In genomic region chr7:91226411-91226810, GRCh38 we compare ENCODE assay signal across 31 cellular contexts.
"Had no signal": no experiment of that assay in that cellular context is flagged by ENCODE, and none has a peak within 500 bp of the region (broad histone marks: within the 10 kb centered on the region; RNA-seq: fewer than 3 reads in every experiment).

No MANE protein-coding gene starts in this region.

- DNase-seq: activated B cell treated with CpG ODN at 0.5 μM for 24 hours; activated CD4-positive, alpha-beta memory T cell treated with anti-CD3 and anti-CD28 coated beads for 36 hours; activated CD4-positive, alpha-beta T cell treated with anti-CD3 and anti-CD28 coated beads for 4 hours; activated CD4-positive, alpha-beta T cell treated with anti-CD3 and anti-CD28 coated beads, Interleukin-2, amount 10 ng/mL, durations not matched to agents 24 days and 14 days; activated CD4-positive, alpha-beta T cell treated with anti-CD3 and anti-CD28 coated beads, Interleukin-2, amount 50 U/mL, for 1 hour; activated CD4-positive, alpha-beta T cell treated with anti-CD3 and anti-CD28 coated beads, Interleukin-2, amount 50 U/mL, for 4 hours; activated CD4-positive, CD25-positive, alpha-beta regulatory T cell treated with anti-CD3 and anti-CD28 coated beads, Interleukin-2, amount 50 U/mL, for 72 hours; activated CD8-positive, alpha-beta memory T cell treated with anti-CD3 and anti-CD28 coated beads, Interleukin-2, amount 50 U/mL, for 4 hours; activated CD8-positive, alpha-beta T cell treated with anti-CD3 and anti-CD28 coated beads for 36 hours; activated effector memory CD4-positive, alpha-beta T cell treated with anti-CD3 and anti-CD28 coated beads, Interleukin-2, amount 50 U/mL, for 16 hours; activated gamma-delta T cell treated with Interleukin-2 at 50 U/mL for 16 hours; activated naive CD4-positive, alpha-beta T cell; activated naive CD4-positive, alpha-beta T cell treated with anti-CD3 and anti-CD28 coated beads for 36 hours; activated naive CD4-positive, alpha-beta T cell treated with anti-CD3 and anti-CD28 coated beads, Interleukin-2, amount 50 U/mL, for 16 hours; activated naive CD8-positive, alpha-beta T cell treated with anti-CD3 and anti-CD28 coated beads for 36 hours; activated T-cell treated with anti-CD3 and anti-CD28 coated beads for 4 hours; activated T-cell treated with anti-CD3 and anti-CD28 coated beads, Interleukin-2, amount 50 U/mL, for 1 hour; activated T-cell treated with anti-CD3 and anti-CD28 coated beads, Interleukin-2, amount 50 U/mL, for 4 hours; activated T-cell treated with anti-CD3 and anti-CD28 coated beads, Interleukin-2, amount 50 U/mL, for 72 hours; adrenal gland; amniotic stem cell; aorta; body of pancreas; brain microvascular endothelial cell; central memory CD4-positive, alpha-beta T cell; T-helper 2 cell; T-helper 9 cell had no signal

- H3K4me3 ChIP-seq: adrenal gland, body of pancreas, breast epithelium had no signal

- H3K4me1 ChIP-seq: adrenal gland, body of pancreas, breast epithelium had no signal

- H3K36me3 ChIP-seq: adrenal gland, brain microvascular endothelial cell, breast epithelium had no signal

- H3K27ac ChIP-seq: adrenal gland, body of pancreas, brain microvascular endothelial cell, breast epithelium, VCaP had no signal

- ATAC-seq: activated CD8-positive, alpha-beta T cell treated with anti-CD3 and anti-CD28 coated beads for 36 hours; activated naive CD4-positive, alpha-beta T cell treated with anti-CD3 and anti-CD28 coated beads, Interleukin-2, amount 50 U/mL, for 72 hours; activated T-cell treated with anti-CD3 and anti-CD28 coated beads, Interleukin-2, amount 50 U/mL, for 4 hours; activated T-cell treated with anti-CD3 and anti-CD28 coated beads, Interleukin-2, amount 50 U/mL, for 72 hours; activated T-helper 17 cell treated with anti-CD3 and anti-CD28 coated beads, Interleukin-2, amount 50 U/mL, for 72 hours; body of pancreas had no signal

- H3K9me3 ChIP-seq: adrenal gland, body of pancreas, breast epithelium had no signal

- H3K27me3 ChIP-seq: adrenal gland, body of pancreas, brain microvascular endothelial cell, breast epithelium had no signal
